Comparison of ENCODE assay signal across 1 cellular context in the genomic region with DNA sequence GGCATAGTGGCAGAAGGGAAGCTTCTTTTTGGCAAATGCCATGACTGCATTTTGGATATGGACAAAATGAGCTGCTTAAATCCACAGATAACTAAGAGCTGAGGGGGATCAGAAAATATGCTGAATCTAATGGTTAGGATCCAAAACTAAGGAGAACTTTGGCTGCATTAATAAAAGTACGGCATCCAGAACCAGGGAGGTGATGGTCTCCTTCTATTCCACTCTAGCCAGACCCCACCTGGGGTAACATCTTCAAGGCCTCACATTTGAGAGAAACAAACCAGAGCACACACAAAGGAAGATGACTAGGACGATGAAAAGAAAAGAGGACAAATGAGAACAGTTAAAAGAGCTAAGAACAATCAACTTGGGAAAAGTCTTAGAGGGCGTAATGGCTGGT.
TF ChIP-seq lines count a peak whose summit lies in the region.

No MANE protein-coding gene starts in this region.

TF ChIP-seq in SK-N-SH, 30 proteins besides CTCF, POLR2A, EP300 and RAD21 (continued from another document):
- no peak for TF ChIP-seq MXI1 (IDR thresholded peaks at IDR 0.05; ENCODE audit: low read depth, low read length)
- TF ChIP-seq FOXM1 (IDR thresholded peaks at IDR 0.05; ENCODE audit: low read depth) = no peak
- no peak for TF ChIP-seq RFX5 (IDR thresholded peaks at IDR 0.05; ENCODE audit: low read length)
